In the genomic region with DNA sequence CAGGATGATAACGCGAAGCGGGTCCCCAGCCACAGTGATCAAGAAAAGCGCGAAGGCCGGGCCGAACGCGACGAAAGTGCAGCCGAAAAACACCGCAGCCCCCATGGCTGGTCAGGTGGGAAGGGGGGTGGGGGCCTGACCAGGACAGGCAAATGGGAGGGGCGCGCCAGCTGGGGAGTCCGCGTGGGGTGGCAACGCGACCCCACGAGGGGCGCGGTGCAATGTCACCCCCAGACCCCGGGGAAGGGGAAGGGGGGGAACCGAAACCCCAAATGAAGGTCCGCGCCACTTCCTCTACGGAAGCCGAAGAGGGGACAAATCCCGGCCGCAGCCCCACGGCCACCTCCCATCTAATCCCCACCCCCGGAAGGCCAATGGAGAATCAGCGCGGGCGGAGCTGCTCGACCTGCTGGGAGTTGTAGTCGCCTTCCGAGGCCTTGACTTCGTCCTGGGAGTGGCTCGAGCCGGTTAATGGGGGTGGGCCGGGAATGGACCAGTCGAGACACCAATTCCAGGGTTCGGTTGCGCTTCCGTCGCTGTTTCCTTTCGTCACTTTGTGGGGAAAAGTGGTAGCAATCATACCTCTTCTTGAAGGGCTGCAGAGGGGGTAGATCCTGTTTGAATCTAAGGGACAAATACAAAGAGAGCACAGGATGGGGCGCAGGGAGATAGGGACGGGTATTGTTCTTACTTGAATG, we compare ENCODE assay signal across 8 cellular contexts. TPM values are rescaled to one million over a fixed set of nuclear protein-coding genes. Genes with fewer than 3 reads are reported as not detected.
DNase-seq lines count a peak whose midpoint lies in the region; ATAC-seq and TF ChIP-seq lines count a peak whose summit lies in the region.

Gene APH1A (minus strand): TSS at position 311 of the 698 bp plus-strand sequence. CDS start 206 bp downstream, at position 105.

- peaks cover 7% of the 10 kb centered on the region for H3K36me3 Mint-ChIP-seq in activated T-cell treated with anti-CD3 and anti-CD28 coated beads, Interleukin-2, amount 50 U/mL, for 4 hours (ENCODE audit: insufficient read depth)

- H3K4me3 Mint-ChIP-seq in activated T-cell treated with anti-CD3 and anti-CD28 coated beads, Interleukin-2, amount 50 U/mL, for 4 hours, result peak within 1 kb of the TSS; percentile 96

- TF ChIP-seq POLR2A in Peyer's patch (IDR thresholded peaks at IDR 0.05), result peak; percentile 48 to 70

- peak; percentile 92 for ATAC-seq in GM21786 (IDR thresholded peaks at IDR 0.05; ENCODE audit: unreplicated experiment)
- peak; percentile 98 to 99 for ATAC-seq in activated T-cell treated with anti-CD3 and anti-CD28 coated beads, Interleukin-2, amount 50 U/mL, for 4 hours

- DNase-seq in DMS79 (lab: John Stamatoyannopoulos, UW) (peak; percentile 94), Peyer's patch (peak; percentile 95 to 98 (median 95))
- peak; percentile 90 for DNase-seq in activated T-cell treated with anti-CD3 and anti-CD28 coated beads, Interleukin-2, amount 50 U/mL, for 4 hours
- DNase-seq in stimulated activated CD8-positive, alpha-beta memory T cell treated with anti-CD3 and anti-CD28 coated beads, Interleukin-7, amount 100 ng/mL, for 1 hour (ENCODE audit: low read depth in 2 of 2), result peak; percentile 78 to 81

- H3K9me3 ChIP-seq in KOPT-K1 (ENCODE audit: insufficient read depth, low read length, poor library complexity, severe bottlenecking), result no peaks in the 10 kb centered on the region
- no peaks in the 10 kb centered on the region for H3K9me3 ChIP-seq in Peyer's patch
- H3K9me3 ChIP-seq in esophagus (ENCODE audit: control insufficient read depth in 2 of 2, insufficient read depth in 1 of 2, low read depth in 1 of 2, low read length in 1 of 2), result no peaks in the 10 kb centered on the region
- H3K9me3 ChIP-seq in muscle layer of colon (ENCODE audit: low read length), result no peaks in the 10 kb centered on the region

- no peaks in the 10 kb centered on the region for H3K27me3 Mint-ChIP-seq in activated T-cell treated with anti-CD3 and anti-CD28 coated beads, Interleukin-2, amount 50 U/mL, for 4 hours (ENCODE audit: low read depth)

- H3K4me3 ChIP-seq in Peyer's patch, result peak within 1 kb of the TSS; percentile 81 to 97 (median 87)
- peak within 1 kb of the TSS; percentile 79 to 97 for H3K4me3 ChIP-seq in esophagus (ENCODE audit: low read depth in 1 of 2, low read length in 2 of 2)
- peak within 1 kb of the TSS; percentile 92 to 100 for H3K4me3 ChIP-seq in muscle layer of colon (ENCODE audit: low read depth in 1 of 2, low read length in 2 of 2)

- 0 to 1% methylated on average over 48 to 49 of the region's 49 CpGs for WGBS in esophagus, 2 donors

- H3K27ac ChIP-seq in KOPT-K1 (ENCODE audit: low read depth, low read length, poor library complexity, severe bottlenecking) (peak within 1 kb of the TSS; percentile 89), Peyer's patch (peak within 1 kb of the TSS; percentile 90 to 95 (median 92)), esophagus (ENCODE audit: low read depth in 2 of 2, low read length in 1 of 2) (peak within 1 kb of the TSS; percentile 85 to 92), muscle layer of colon (ENCODE audit: low read depth, low read length) (peak within 1 kb of the TSS; percentile 98)

- no peaks in the 10 kb centered on the region for H3K27me3 ChIP-seq in Peyer's patch
- no peaks in the 10 kb centered on the region for H3K27me3 ChIP-seq in esophagus (ENCODE audit: control insufficient read depth in 1 of 2, insufficient read depth in 2 of 2, low read length in 2 of 2)
- no peaks in the 10 kb centered on the region for H3K27me3 ChIP-seq in muscle layer of colon (ENCODE audit: control insufficient read depth in 1 of 2, insufficient read depth in 2 of 2, low read length in 2 of 2)

- no peaks in the 10 kb centered on the region for H3K9me3 Mint-ChIP-seq in activated T-cell treated with anti-CD3 and anti-CD28 coated beads, Interleukin-2, amount 50 U/mL, for 4 hours

- H3K4me1 ChIP-seq in Peyer's patch (peaks cover 0 to 26% (median 10%) of the 10 kb centered on the region in 4 donors), esophagus (ENCODE audit: control insufficient read depth in 2 of 2, insufficient read depth in 2 of 2, low read length in 1 of 2) (peaks cover 0 to 7% of the 10 kb centered on the region in 2 donors), muscle layer of colon (ENCODE audit: insufficient read depth, low read length) (peaks cover 40% of the 10 kb centered on the region)

- H3K4me1 Mint-ChIP-seq in activated T-cell treated with anti-CD3 and anti-CD28 coated beads, Interleukin-2, amount 50 U/mL, for 4 hours (ENCODE audit: low read depth), result peaks cover 23% of the 10 kb centered on the region

- H3K36me3 ChIP-seq in KOPT-K1 (ENCODE audit: insufficient read depth, low read length), result peaks cover 34% of the 10 kb centered on the region
- H3K36me3 ChIP-seq in Peyer's patch, result peaks cover 0 to 33% (median 0%) of the 10 kb centered on the region in 3 donors
- H3K36me3 ChIP-seq in esophagus (ENCODE audit: control insufficient read depth in 2 of 2, insufficient read depth in 2 of 2, low read length in 1 of 2), result peaks cover 11 to 17% of the 10 kb centered on the region in 2 donors
- peaks cover 30% of the 10 kb centered on the region for H3K36me3 ChIP-seq in muscle layer of colon (ENCODE audit: insufficient read depth, low read length)

- no peak for TF ChIP-seq CTCF in Peyer's patch (IDR thresholded peaks at IDR 0.05)

- peak within 1 kb of the TSS; percentile 95 for H3K9ac ChIP-seq in muscle layer of colon (ENCODE audit: low read length)

RNA-seq across cellular contexts. Expression of gene APH1A, which starts in this region (rescaled TPM):
- total RNA-seq in Peyer's patch, result 100 to 1,000 TPM in 2 of 4 donors, 10 to 100 TPM in 2; 78.4 to 106 (median 99.3) TPM
- 100 to 1,000 TPM; 121 to 124 (median 123) TPM for total RNA-seq in activated T-cell treated with anti-CD3 and anti-CD28 coated beads, Interleukin-2, amount 50 U/mL, for 4 hours
- polyA plus RNA-seq in esophagus, result 100 to 1,000 TPM in 1 of 2 donors, 10 to 100 TPM in 1; 94.3 to 116 TPM

Comparison
In these comparisons a context has a peak if more than half of its experiments do, and no peak if none do; other contexts are left out.
1. Peak in every context shown above with its lines: DNase-seq, ATAC-seq, H3K4me3 ChIP-seq and H3K27ac ChIP-seq.